ENCODE assay signal across 23 cellular contexts in genomic region chr5:57749396-57749795, GRCh38.
"Had no signal": no experiment of that assay in that cellular context is flagged by ENCODE, and none has a peak within 500 bp of the region (broad histone marks: within the 10 kb centered on the region; RNA-seq: fewer than 3 reads in every experiment).

No MANE protein-coding gene starts in this region.

- H3K36me3 ChIP-seq: colonic mucosa, neutrophil, right lobe of liver, upper lobe of right lung had no signal

- H3K79me2 ChIP-seq: parathyroid adenoma had no signal

- H3K9me3 ChIP-seq: colonic mucosa, neutrophil, right lobe of liver, upper lobe of right lung had no signal

- H3K4me1 ChIP-seq: colonic mucosa, parathyroid adenoma, right lobe of liver, upper lobe of right lung had no signal

- ATAC-seq: activated CD8-positive, alpha-beta T cell treated with anti-CD3 and anti-CD28 coated beads for 36 hours; activated T-helper 17 cell treated with anti-CD3 and anti-CD28 coated beads, Interleukin-2, amount 50 U/mL, for 72 hours; foreskin keratinocyte; left cardiac atrium; natural killer cell; right lobe of liver; stimulated activated effector memory CD8-positive, alpha-beta T cell treated with anti-CD3 and anti-CD28 coated beads, Interleukin-12 subunit alpha, Interleukin-12 subunit beta, amount 100 ng/mL, for 72 hours; upper lobe of right lung had no signal

- H3K36me3 Mint-ChIP-seq: activated naive CD8-positive, alpha-beta T cell treated with anti-CD3 and anti-CD28 coated beads for 36 hours; brain; natural killer cell; stimulated activated effector memory CD8-positive, alpha-beta T cell treated with anti-CD3 and anti-CD28 coated beads, Interleukin-12 subunit alpha, Interleukin-12 subunit beta, amount 100 ng/mL, for 72 hours had no signal

- H3K4me3 Mint-ChIP-seq: activated B cell treated with CpG ODN at 0.5 μM for 24 hours; activated CD4-positive, alpha-beta T cell treated with anti-CD3 and anti-CD28 coated beads, Interleukin-2, amount 10 ng/mL, durations not matched to agents 24 days and 14 days; activated CD8-positive, alpha-beta T cell treated with anti-CD3 and anti-CD28 coated beads for 36 hours; activated naive CD8-positive, alpha-beta T cell treated with anti-CD3 and anti-CD28 coated beads for 36 hours; activated T-helper 17 cell treated with anti-CD3 and anti-CD28 coated beads, Interleukin-2, amount 50 U/mL, for 72 hours; brain; endodermal cell; natural killer cell; stimulated activated effector memory CD8-positive, alpha-beta T cell treated with anti-CD3 and anti-CD28 coated beads, Interleukin-12 subunit alpha, Interleukin-12 subunit beta, amount 100 ng/mL, for 72 hours; T-helper 2 cell treated with Interferon-gamma antibody and Interleukin-4, amounts not matched to agents 5 μg/mL and 100 μg/mL, for 36 hours had no signal

- H3K27me3 ChIP-seq: colonic mucosa, foreskin keratinocyte, neutrophil, right lobe of liver, upper lobe of right lung had no signal

- H3K27ac ChIP-seq: colonic mucosa, foreskin keratinocyte, neutrophil, parathyroid adenoma, right lobe of liver, upper lobe of right lung had no signal

- H3K4me2 ChIP-seq: smooth muscle cell had no signal

- H3K4me1 Mint-ChIP-seq: activated B cell treated with CpG ODN at 0.5 μM for 24 hours; activated CD4-positive, alpha-beta T cell treated with anti-CD3 and anti-CD28 coated beads, Interleukin-2, amount 10 ng/mL, durations not matched to agents 24 days and 14 days; activated naive CD8-positive, alpha-beta T cell treated with anti-CD3 and anti-CD28 coated beads for 36 hours; activated T-helper 17 cell treated with anti-CD3 and anti-CD28 coated beads, Interleukin-2, amount 50 U/mL, for 72 hours; endodermal cell; natural killer cell; stimulated activated effector memory CD8-positive, alpha-beta T cell treated with anti-CD3 and anti-CD28 coated beads, Interleukin-12 subunit alpha, Interleukin-12 subunit beta, amount 100 ng/mL, for 72 hours had no signal

- DNase-seq: activated B cell treated with CpG ODN at 0.5 μM for 24 hours; activated CD4-positive, alpha-beta T cell treated with anti-CD3 and anti-CD28 coated beads, Interleukin-2, amount 10 ng/mL, durations not matched to agents 24 days and 14 days; activated CD8-positive, alpha-beta T cell treated with anti-CD3 and anti-CD28 coated beads for 36 hours; activated naive CD4-positive, alpha-beta T cell; activated naive CD8-positive, alpha-beta T cell treated with anti-CD3 and anti-CD28 coated beads for 36 hours; activated T-cell treated with anti-CD3 and anti-CD28 coated beads, Interleukin-2, amount 50 U/mL, for 1 hour; central memory CD4-positive, alpha-beta T cell; colonic mucosa; endodermal cell; foreskin keratinocyte; hippocampal formation; left cardiac atrium; natural killer cell; right lobe of liver; stimulated activated CD4-positive, alpha-beta T cell treated with anti-CD3 and anti-CD28 coated beads, Interleukin-4, amount 100 ng/mL, for 24 hours; upper lobe of right lung had no signal

- H2AFZ ChIP-seq: parathyroid adenoma had no signal

- H3K4me3 ChIP-seq: colonic mucosa, right lobe of liver, smooth muscle cell, upper lobe of right lung had no signal

- H3K27ac Mint-ChIP-seq: activated B cell treated with CpG ODN at 0.5 μM for 24 hours; activated CD4-positive, alpha-beta T cell treated with anti-CD3 and anti-CD28 coated beads, Interleukin-2, amount 10 ng/mL, durations not matched to agents 24 days and 14 days; activated CD8-positive, alpha-beta T cell treated with anti-CD3 and anti-CD28 coated beads for 36 hours; activated naive CD8-positive, alpha-beta T cell treated with anti-CD3 and anti-CD28 coated beads for 36 hours; activated T-helper 17 cell treated with anti-CD3 and anti-CD28 coated beads, Interleukin-2, amount 50 U/mL, for 72 hours; brain; endodermal cell; natural killer cell; stimulated activated effector memory CD8-positive, alpha-beta T cell treated with anti-CD3 and anti-CD28 coated beads, Interleukin-12 subunit alpha, Interleukin-12 subunit beta, amount 100 ng/mL, for 72 hours; T-helper 2 cell treated with Interferon-gamma antibody and Interleukin-4, amounts not matched to agents 5 μg/mL and 100 μg/mL, for 36 hours had no signal

- H3K9ac ChIP-seq: parathyroid adenoma had no signal

- H3K9me3 Mint-ChIP-seq: activated B cell treated with CpG ODN at 0.5 μM for 24 hours; activated CD4-positive, alpha-beta T cell treated with anti-CD3 and anti-CD28 coated beads, Interleukin-2, amount 10 ng/mL, durations not matched to agents 24 days and 14 days; activated CD8-positive, alpha-beta T cell treated with anti-CD3 and anti-CD28 coated beads for 36 hours; activated naive CD8-positive, alpha-beta T cell treated with anti-CD3 and anti-CD28 coated beads for 36 hours; activated T-helper 17 cell treated with anti-CD3 and anti-CD28 coated beads, Interleukin-2, amount 50 U/mL, for 72 hours; endodermal cell; stimulated activated effector memory CD8-positive, alpha-beta T cell treated with anti-CD3 and anti-CD28 coated beads, Interleukin-12 subunit alpha, Interleukin-12 subunit beta, amount 100 ng/mL, for 72 hours; T-helper 2 cell treated with Interferon-gamma antibody and Interleukin-4, amounts not matched to agents 5 μg/mL and 100 μg/mL, for 36 hours had no signal
